ENCODE assay signal across 3 cellular contexts in the genomic region with DNA sequence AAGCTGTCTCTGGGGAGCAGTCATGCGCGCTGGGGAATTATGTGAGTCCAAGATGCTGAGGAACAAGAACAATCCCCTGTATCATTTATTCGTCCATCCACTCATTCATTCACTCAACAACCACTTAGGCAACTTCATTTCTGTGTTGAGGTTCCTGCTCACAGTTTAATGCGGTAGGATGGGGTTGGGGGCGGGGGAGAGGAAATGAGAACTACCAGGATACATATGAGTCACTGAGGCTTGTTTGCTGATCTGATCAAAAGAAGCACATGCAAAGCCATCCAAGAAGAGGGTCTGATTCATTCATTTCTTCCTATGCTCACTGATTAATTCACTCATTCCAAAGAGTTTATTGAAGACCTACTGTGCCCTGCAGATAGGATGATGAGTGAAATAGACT.
A peak's percentile ranks its signal among the peaks of the same experiment; 100 is the strongest.
TF ChIP-seq lines count a peak whose summit lies in the region.

No MANE protein-coding gene starts in this region.

TF ChIP-seq in A549, 52 proteins besides CTCF, POLR2A, EP300 and RAD21:
- peak; percentile 75; the same call in 1 of the 2 replicates for TF ChIP-seq RFX5 (IDR thresholded peaks at IDR 0.05)
- TF ChIP-seq BHLHE40 (IDR thresholded peaks at IDR 0.05; ENCODE audit: low read depth, low read length) = no peak
- no peak for TF ChIP-seq HDAC2 (IDR thresholded peaks at IDR 0.05)
- TF ChIP-seq NPAS2 (CRISPR knock-in tag; IDR thresholded peaks at IDR 0.05; ENCODE audit: borderline replicate concordance) = no peak

TF ChIP-seq in GM12878, 131 proteins besides CTCF, POLR2A, EP300 and RAD21:
- TF ChIP-seq ELK1 (IDR thresholded peaks at IDR 0.05; ENCODE audit: low read depth, low read length) (no peak), RFX5 (IDR thresholded peaks at IDR 0.05; ENCODE audit: low read depth, low read length) (peak; percentile 42; the same call in 1 of the 2 replicates)

TF ChIP-seq in SK-N-SH, 30 proteins besides CTCF, POLR2A, EP300 and RAD21 (continued from another document):
- TF ChIP-seq FOXM1 (IDR thresholded peaks at IDR 0.05; ENCODE audit: low read depth) (no peak), MEF2A (IDR thresholded peaks at IDR 0.05; ENCODE audit: borderline replicate concordance, low read depth) (no peak), MAX (IDR thresholded peaks at IDR 0.05; ENCODE audit: low read depth) (no peak), SIN3A (IDR thresholded peaks at IDR 0.05; ENCODE audit: borderline replicate concordance, low read depth, low read length) (no peak), TAF1 (IDR thresholded peaks at IDR 0.05; ENCODE audit: borderline replicate concordance, low read depth, low read length) (no peak), FOSL2 (IDR thresholded peaks at IDR 0.05; ENCODE audit: borderline replicate concordance, low read depth) (no peak), YY1 (IDR thresholded peaks at IDR 0.05; ENCODE audit: low read depth) (no peak), CHD2 (IDR thresholded peaks at IDR 0.05; ENCODE audit: low read length, partially characterized antibody) (no peak), JUND (IDR thresholded peaks at IDR 0.05) (no peak)
- TF ChIP-seq, protein P1, sequence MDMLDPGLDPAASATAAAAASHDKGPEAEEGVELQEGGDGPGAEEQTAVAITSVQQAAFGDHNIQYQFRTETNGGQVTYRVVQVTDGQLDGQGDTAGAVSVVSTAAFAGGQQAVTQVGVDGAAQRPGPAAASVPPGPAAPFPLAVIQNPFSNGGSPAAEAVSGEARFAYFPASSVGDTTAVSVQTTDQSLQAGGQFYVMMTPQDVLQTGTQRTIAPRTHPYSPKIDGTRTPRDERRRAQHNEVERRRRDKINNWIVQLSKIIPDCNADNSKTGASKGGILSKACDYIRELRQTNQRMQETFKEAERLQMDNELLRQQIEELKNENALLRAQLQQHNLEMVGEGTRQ (IDR thresholded peaks at IDR 0.05; ENCODE audit: borderline replicate concordance, low read depth, low read length) = no peak
- TF ChIP-seq, protein P2, sequence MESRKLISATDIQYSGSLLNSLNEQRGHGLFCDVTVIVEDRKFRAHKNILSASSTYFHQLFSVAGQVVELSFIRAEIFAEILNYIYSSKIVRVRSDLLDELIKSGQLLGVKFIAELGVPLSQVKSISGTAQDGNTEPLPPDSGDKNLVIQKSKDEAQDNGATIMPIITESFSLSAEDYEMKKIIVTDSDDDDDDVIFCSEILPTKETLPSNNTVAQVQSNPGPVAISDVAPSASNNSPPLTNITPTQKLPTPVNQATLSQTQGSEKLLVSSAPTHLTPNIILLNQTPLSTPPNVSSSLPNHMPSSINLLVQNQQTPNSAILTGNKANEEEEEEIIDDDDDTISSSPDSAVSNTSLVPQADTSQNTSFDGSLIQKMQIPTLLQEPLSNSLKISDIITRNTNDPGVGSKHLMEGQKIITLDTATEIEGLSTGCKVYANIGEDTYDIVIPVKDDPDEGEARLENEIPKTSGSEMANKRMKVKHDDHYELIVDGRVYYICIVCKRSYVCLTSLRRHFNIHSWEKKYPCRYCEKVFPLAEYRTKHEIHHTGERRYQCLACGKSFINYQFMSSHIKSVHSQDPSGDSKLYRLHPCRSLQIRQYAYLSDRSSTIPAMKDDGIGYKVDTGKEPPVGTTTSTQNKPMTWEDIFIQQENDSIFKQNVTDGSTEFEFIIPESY (IDR thresholded peaks at IDR 0.05; ENCODE audit: borderline replicate concordance, low read depth) = no peak
- TF ChIP-seq, protein P3, sequence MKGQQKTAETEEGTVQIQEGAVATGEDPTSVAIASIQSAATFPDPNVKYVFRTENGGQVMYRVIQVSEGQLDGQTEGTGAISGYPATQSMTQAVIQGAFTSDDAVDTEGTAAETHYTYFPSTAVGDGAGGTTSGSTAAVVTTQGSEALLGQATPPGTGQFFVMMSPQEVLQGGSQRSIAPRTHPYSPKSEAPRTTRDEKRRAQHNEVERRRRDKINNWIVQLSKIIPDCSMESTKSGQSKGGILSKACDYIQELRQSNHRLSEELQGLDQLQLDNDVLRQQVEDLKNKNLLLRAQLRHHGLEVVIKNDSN (IDR thresholded peaks at IDR 0.05; ENCODE audit: borderline replicate concordance, low read depth) = no peak
TF ChIP-seq in SK-N-SH: peak in this region for 0.
